Comparison of ENCODE assay signal across 20 cellular contexts in genomic region chr16:65728172-65728571, GRCh38.
DNase-seq lines count a peak whose midpoint lies in the region; ATAC-seq and TF ChIP-seq lines count a peak whose summit lies in the region.
"Had no signal": no experiment of that assay in that cellular context is flagged by ENCODE, and none has a peak within 500 bp of the region (broad histone marks: within the 10 kb centered on the region; RNA-seq: fewer than 3 reads in every experiment).

No MANE protein-coding gene starts in this region.

- H3K27me3 Mint-ChIP-seq in mesothelial cell of epicardium (ENCODE audit: low read depth) = peaks cover 5% of the 10 kb centered on the region
- H3K27me3 Mint-ChIP-seq in activated T-helper 2 cell treated with anti-CD3 and anti-CD28 coated beads, Interferon-gamma antibody, Interleukin-2, Interleukin-4, amounts not matched to agents 10 μg/mL and 5 μg/mL and 100 μg/mL, durations not matched to agents 14 hours and 24 hours and 36 hours (ENCODE audit: low read depth) = no peaks in the 10 kb centered on the region

- H3K9me3 Mint-ChIP-seq in mesothelial cell of epicardium = peaks cover 16% of the 10 kb centered on the region
- no peaks in the 10 kb centered on the region for H3K9me3 Mint-ChIP-seq in activated T-helper 2 cell treated with anti-CD3 and anti-CD28 coated beads, Interferon-gamma antibody, Interleukin-2, Interleukin-4, amounts not matched to agents 10 μg/mL and 5 μg/mL and 100 μg/mL, durations not matched to agents 14 hours and 24 hours and 36 hours
- H3K9me3 Mint-ChIP-seq: HFFc6 had no signal

- H3K4me1 ChIP-seq in NT2/D1 (ENCODE audit: insufficient read depth, insufficient read length) = no peaks in the 10 kb centered on the region

- H3K4me1 Mint-ChIP-seq in mesothelial cell of epicardium = peaks cover 33% of the 10 kb centered on the region
- H3K4me1 Mint-ChIP-seq in activated T-helper 2 cell treated with anti-CD3 and anti-CD28 coated beads, Interferon-gamma antibody, Interleukin-2, Interleukin-4, amounts not matched to agents 10 μg/mL and 5 μg/mL and 100 μg/mL, durations not matched to agents 14 hours and 24 hours and 36 hours (ENCODE audit: low read depth) = no peaks in the 10 kb centered on the region

- H3K4me3 ChIP-seq in NT2/D1 (ENCODE audit: insufficient read length, low read depth) (no peak overlapping the region), epithelial cell of esophagus (ENCODE audit: low read length) (no peak overlapping the region)
- H3K4me3 ChIP-seq: ascending aorta, esophagus muscularis mucosa had no signal

- TF ChIP-seq CTCF in epithelial cell of esophagus (IDR thresholded peaks at IDR 0.05; ENCODE audit: insufficient read depth, low read depth, low read length, missing control alignments) = no peak
- TF ChIP-seq CTCF in mesothelial cell of epicardium (IDR thresholded peaks at IDR 0.05; ENCODE audit: unreplicated experiment) = no peak

- ATAC-seq in GM19452 (IDR thresholded peaks at IDR 0.05; ENCODE audit: unreplicated experiment) (no peak), HG03460 (IDR thresholded peaks at IDR 0.05; ENCODE audit: unreplicated experiment) (no peak)
- ATAC-seq: HepG2, left lobe of liver, SK-N-SH treated with all-trans-retinoic acid at 6 μM for 48 hours had no signal

- peaks cover 81% of the 10 kb centered on the region for H3K27me3 ChIP-seq in NT2/D1 (ENCODE audit: insufficient read depth, insufficient read length)
- H3K27me3 ChIP-seq: ascending aorta, esophagus muscularis mucosa had no signal

- H3K4me3 Mint-ChIP-seq in mesothelial cell of epicardium = no peak overlapping the region
- no peak overlapping the region for H3K4me3 Mint-ChIP-seq in activated T-helper 2 cell treated with anti-CD3 and anti-CD28 coated beads, Interferon-gamma antibody, Interleukin-2, Interleukin-4, amounts not matched to agents 10 μg/mL and 5 μg/mL and 100 μg/mL, durations not matched to agents 14 hours and 24 hours and 36 hours (ENCODE audit: low read depth)
- H3K4me3 Mint-ChIP-seq: HFFc6 had no signal

- H3K27ac Mint-ChIP-seq in mesothelial cell of epicardium = peak overlapping the region; percentile 90
- H3K27ac Mint-ChIP-seq in activated T-helper 2 cell treated with anti-CD3 and anti-CD28 coated beads, Interferon-gamma antibody, Interleukin-2, Interleukin-4, amounts not matched to agents 10 μg/mL and 5 μg/mL and 100 μg/mL, durations not matched to agents 14 hours and 24 hours and 36 hours = no peak overlapping the region
- H3K27ac Mint-ChIP-seq: HFFc6 had no signal

- H3K36me3 Mint-ChIP-seq in mesothelial cell of epicardium = no peaks in the 10 kb centered on the region
- H3K36me3 Mint-ChIP-seq in activated T-helper 2 cell treated with anti-CD3 and anti-CD28 coated beads, Interferon-gamma antibody, Interleukin-2, Interleukin-4, amounts not matched to agents 10 μg/mL and 5 μg/mL and 100 μg/mL, durations not matched to agents 14 hours and 24 hours and 36 hours (ENCODE audit: low read depth) = no peaks in the 10 kb centered on the region

- intact Hi-C loops in activated T-helper 2 cell treated with anti-CD3 and anti-CD28 coated beads, Interferon-gamma antibody, Interleukin-2, Interleukin-4, amounts not matched to agents 10 μg/mL and 5 μg/mL and 100 μg/mL, durations not matched to agents 14 hours and 24 hours and 36 hours (cut with micrococcal nuclease) = no loop called here

- peaks cover 12% of the 10 kb centered on the region; the same call in 1 of the 2 replicates for H3K9me3 ChIP-seq in NT2/D1 (ENCODE audit: insufficient read depth, low read length)
- H3K9me3 ChIP-seq: ascending aorta had no signal

- peak; percentile 94 for DNase-seq in ELF-1 (ENCODE audit: low read depth, low spot score)
- DNase-seq in NT2/D1 (ENCODE audit: low read depth, low spot score) = peak; percentile 77
- DNase-seq in epithelial cell of esophagus (ENCODE audit: low read depth) = peak; percentile 18
- no peak for DNase-seq in mesothelial cell of epicardium (ENCODE audit: low spot score in 2 of 2, unreplicated experiment in 2 of 2)
- no peak for DNase-seq in activated T-helper 2 cell treated with anti-CD3 and anti-CD28 coated beads, Interferon-gamma antibody, Interleukin-2, Interleukin-4, amounts not matched to agents 10 μg/mL and 5 μg/mL and 100 μg/mL, durations not matched to agents 14 hours and 24 hours and 36 hours (ENCODE audit: low spot score)
- no peak for DNase-seq in COLO668 (lab: John Stamatoyannopoulos, UW; ENCODE audit: unreplicated experiment)
- DNase-seq: activated naive CD4-positive, alpha-beta T cell treated with Interleukin-2 at 50 U/mL for 16 hours; activated T-cell treated with anti-CD3 and anti-CD28 coated beads for 4 hours; cortex of kidney; HFFc6; NCI-H1694; NCI-H510A treated with DMSO at 0.1 percent for 48 hours; posterior cingulate gyrus had no signal

- no peaks in the 10 kb centered on the region for H3K36me3 ChIP-seq in NT2/D1 (ENCODE audit: insufficient read depth, insufficient read length, low read length)
- H3K36me3 ChIP-seq: ascending aorta, esophagus muscularis mucosa had no signal

- H3K9ac ChIP-seq in NT2/D1 (ENCODE audit: insufficient read length, low read depth) = no peak overlapping the region

Comparison
In these comparisons a context has a peak if more than half of its experiments do, and no peak if none do; other contexts are left out.
1. DNase-seq: peak in ELF-1 (single experiment), NT2/D1 (single experiment) and epithelial cell of esophagus (single experiment); none in mesothelial cell of epicardium (0 of 2), activated T-helper 2 cell treated with anti-CD3 and anti-CD28 coated beads, Interferon-gamma antibody, Interleukin-2, Interleukin-4, amounts not matched to agents 10 μg/mL and 5 μg/mL and 100 μg/mL, durations not matched to agents 14 hours and 24 hours and 36 hours (single experiment) and COLO668 (single experiment).